9 cellular contexts compared by ENCODE assay signal in genomic region chr6:3850451-3851203, GRCh38. TPM values are rescaled to one million over a fixed set of nuclear protein-coding genes. Genes with fewer than 3 reads are reported as not detected.
DNase-seq lines count a peak whose midpoint lies in the region; ATAC-seq lines count a peak whose summit lies in the region.
"Had no signal": no experiment of that assay in that cellular context is flagged by ENCODE, and none has a peak within 500 bp of the region (broad histone marks: within the 10 kb centered on the region; RNA-seq: fewer than 3 reads in every experiment).

No MANE protein-coding gene starts in this region.

- peak; percentile 44 for DNase-seq in activated CD8-positive, alpha-beta memory T cell treated with anti-CD3 and anti-CD28 coated beads, Interleukin-2, amount 10 ng/mL, durations not matched to agents 7 days and 5 days
- DNase-seq in germinal center (ENCODE audit: low spot score), result peak; percentile 17
- peak; percentile 48 to 81 for DNase-seq in stimulated activated effector memory CD8-positive, alpha-beta T cell treated with anti-CD3 and anti-CD28 coated beads, Interleukin-12 subunit alpha, Interleukin-12 subunit beta, amount 100 ng/mL, for 72 hours (ENCODE audit: low spot score in 2 of 2)
- no peak for DNase-seq in NCI-H128 (lab: John Stamatoyannopoulos, UW; ENCODE audit: unreplicated experiment)
- no peak for DNase-seq in HPDE6-E6E7 (ENCODE audit: extremely low spot score)

- H3K9me3 Mint-ChIP-seq in activated CD8-positive, alpha-beta memory T cell treated with anti-CD3 and anti-CD28 coated beads, Interleukin-2, amount 10 ng/mL, durations not matched to agents 7 days and 5 days (ENCODE audit: low read depth), result no peaks in the 10 kb centered on the region
- H3K9me3 Mint-ChIP-seq in stimulated activated effector memory CD8-positive, alpha-beta T cell treated with anti-CD3 and anti-CD28 coated beads, Interleukin-12 subunit alpha, Interleukin-12 subunit beta, amount 100 ng/mL, for 72 hours, result no peaks in the 10 kb centered on the region
- H3K9me3 Mint-ChIP-seq: neural crest cell had no signal

- no peaks in the 10 kb centered on the region for H3K27me3 Mint-ChIP-seq in activated CD8-positive, alpha-beta memory T cell treated with anti-CD3 and anti-CD28 coated beads, Interleukin-2, amount 10 ng/mL, durations not matched to agents 7 days and 5 days

- peak overlapping the region; percentile 74 for H3K4me3 Mint-ChIP-seq in activated CD8-positive, alpha-beta memory T cell treated with anti-CD3 and anti-CD28 coated beads, Interleukin-2, amount 10 ng/mL, durations not matched to agents 7 days and 5 days
- peak overlapping the region; percentile 66 for H3K4me3 Mint-ChIP-seq in stimulated activated effector memory CD8-positive, alpha-beta T cell treated with anti-CD3 and anti-CD28 coated beads, Interleukin-12 subunit alpha, Interleukin-12 subunit beta, amount 100 ng/mL, for 72 hours
- H3K4me3 Mint-ChIP-seq: neural crest cell had no signal

- peak overlapping the region; percentile 44 for H3K27ac Mint-ChIP-seq in activated CD8-positive, alpha-beta memory T cell treated with anti-CD3 and anti-CD28 coated beads, Interleukin-2, amount 10 ng/mL, durations not matched to agents 7 days and 5 days
- peak overlapping the region; percentile 84 for H3K27ac Mint-ChIP-seq in stimulated activated effector memory CD8-positive, alpha-beta T cell treated with anti-CD3 and anti-CD28 coated beads, Interleukin-12 subunit alpha, Interleukin-12 subunit beta, amount 100 ng/mL, for 72 hours

- H3K4me1 Mint-ChIP-seq in activated CD8-positive, alpha-beta memory T cell treated with anti-CD3 and anti-CD28 coated beads, Interleukin-2, amount 10 ng/mL, durations not matched to agents 7 days and 5 days, result peaks cover 32% of the 10 kb centered on the region
- peaks cover 43% of the 10 kb centered on the region for H3K4me1 Mint-ChIP-seq in stimulated activated effector memory CD8-positive, alpha-beta T cell treated with anti-CD3 and anti-CD28 coated beads, Interleukin-12 subunit alpha, Interleukin-12 subunit beta, amount 100 ng/mL, for 72 hours

- CTCF ChIA-PET in activated CD8-positive, alpha-beta memory T cell treated with anti-CD3 and anti-CD28 coated beads, Interleukin-2, amount 10 ng/mL, durations not matched to agents 7 days and 5 days (lab: Charles Lee), result interaction anchor here (1.2 to 5.2 kb wide), 8 partner anchors 10 to 171 kb away, joined by 3 to 31 read pairs (median 10); a partner anchor contains a TSS

- ATAC-seq in HG02885 (IDR thresholded peaks at IDR 0.05; ENCODE audit: poor library complexity, unreplicated experiment), result peak; percentile 48
- no peak for ATAC-seq in activated CD8-positive, alpha-beta memory T cell treated with anti-CD3 and anti-CD28 coated beads, Interleukin-2, amount 10 ng/mL, durations not matched to agents 7 days and 5 days
- ATAC-seq in stimulated activated effector memory CD8-positive, alpha-beta T cell treated with anti-CD3 and anti-CD28 coated beads, Interleukin-12 subunit alpha, Interleukin-12 subunit beta, amount 100 ng/mL, for 72 hours, result peak; percentile 84
- no peak for ATAC-seq in HG03432 (IDR thresholded peaks at IDR 0.05; ENCODE audit: unreplicated experiment)
- no peak for ATAC-seq in HG03469 (IDR thresholded peaks at IDR 0.05; ENCODE audit: unreplicated experiment)

- peaks cover 5% of the 10 kb centered on the region for H3K36me3 Mint-ChIP-seq in activated CD8-positive, alpha-beta memory T cell treated with anti-CD3 and anti-CD28 coated beads, Interleukin-2, amount 10 ng/mL, durations not matched to agents 7 days and 5 days
- H3K36me3 Mint-ChIP-seq in stimulated activated effector memory CD8-positive, alpha-beta T cell treated with anti-CD3 and anti-CD28 coated beads, Interleukin-12 subunit alpha, Interleukin-12 subunit beta, amount 100 ng/mL, for 72 hours, result peaks cover 19% of the 10 kb centered on the region

RNA-seq across cellular contexts. Expression of gene FAM50B, which starts 1.5 kb away (rescaled TPM):
- 10 to 100 TPM in 1 of 2 experiments, 1 to 10 TPM in 1; 8.8 to 10.6 TPM for total RNA-seq in activated CD8-positive, alpha-beta memory T cell treated with anti-CD3 and anti-CD28 coated beads, Interleukin-2, amount 10 ng/mL, durations not matched to agents 7 days and 5 days

Comparison
In these comparisons a context has a peak if more than half of its experiments do, and no peak if none do; other contexts are left out.
1. ATAC-seq: peak in HG02885 (single experiment) and stimulated activated effector memory CD8-positive, alpha-beta T cell treated with anti-CD3 and anti-CD28 coated beads, Interleukin-12 subunit alpha, Interleukin-12 subunit beta, amount 100 ng/mL, for 72 hours (single experiment); none in activated CD8-positive, alpha-beta memory T cell treated with anti-CD3 and anti-CD28 coated beads, Interleukin-2, amount 10 ng/mL, durations not matched to agents 7 days and 5 days (single experiment), HG03432 (single experiment) and HG03469 (single experiment).
2. DNase-seq: peak in activated CD8-positive, alpha-beta memory T cell treated with anti-CD3 and anti-CD28 coated beads, Interleukin-2, amount 10 ng/mL, durations not matched to agents 7 days and 5 days (single experiment), germinal center (single experiment) and stimulated activated effector memory CD8-positive, alpha-beta T cell treated with anti-CD3 and anti-CD28 coated beads, Interleukin-12 subunit alpha, Interleukin-12 subunit beta, amount 100 ng/mL, for 72 hours (2 of 2); none in NCI-H128 (single experiment) and HPDE6-E6E7 (single experiment).